Comparison of ENCODE assay signal across 22 cellular contexts in the genomic region with DNA sequence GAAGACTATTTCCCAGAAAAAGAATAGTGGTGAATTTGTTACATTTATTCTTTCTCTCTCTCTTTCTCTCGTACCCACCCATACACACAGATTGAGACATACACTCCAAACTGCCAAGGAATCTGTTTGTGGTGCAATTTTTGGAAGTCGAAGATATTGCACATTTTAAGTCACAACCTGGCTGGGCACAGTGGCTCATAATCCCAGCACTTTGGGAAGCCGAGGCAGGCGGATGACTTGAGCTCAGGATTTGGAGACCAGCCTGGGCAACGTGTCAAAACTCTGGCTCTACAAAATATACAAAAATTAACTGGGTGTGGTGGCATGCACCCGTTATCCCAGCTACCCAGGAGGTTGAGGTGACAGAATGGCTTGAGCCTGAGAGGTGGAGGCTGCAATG.
"Had no signal": no experiment of that assay in that cellular context is flagged by ENCODE, and none has a peak within 500 bp of the region (broad histone marks: within the 10 kb centered on the region; RNA-seq: fewer than 3 reads in every experiment).

No MANE protein-coding gene starts in this region.

- H3K4me3 Mint-ChIP-seq: central memory CD8-positive, alpha-beta T cell; naive thymus-derived CD8-positive, alpha-beta T cell; stimulated activated effector memory CD8-positive, alpha-beta T cell treated with anti-CD3 and anti-CD28 coated beads, Interleukin-12 subunit alpha, Interleukin-12 subunit beta, amount 100 ng/mL, for 72 hours had no signal

- H3K4me2 ChIP-seq: smooth muscle cell had no signal

- H3K36me3 Mint-ChIP-seq: naive thymus-derived CD8-positive, alpha-beta T cell; stimulated activated effector memory CD8-positive, alpha-beta T cell treated with anti-CD3 and anti-CD28 coated beads, Interleukin-12 subunit alpha, Interleukin-12 subunit beta, amount 100 ng/mL, for 72 hours had no signal

- DNase-seq: cortex of kidney; dorsolateral prefrontal cortex; effector CD8-positive, alpha-beta T cell; foreskin melanocyte; heart left ventricle; hypothalamus; left ventricle myocardium inferior; mammary epithelial cell; mucosa of descending colon; naive thymus-derived CD8-positive, alpha-beta T cell; retina; stimulated activated CD4-positive, alpha-beta T cell treated with anti-CD3 and anti-CD28 coated beads, Interleukin-4, amount 100 ng/mL, for 1 hour; stimulated activated CD8-positive, alpha-beta memory T cell treated with anti-CD3 and anti-CD28 coated beads, Interleukin-4, amount 100 ng/mL, for 48 hours; stimulated activated naive CD8-positive, alpha-beta T cell treated with anti-CD3 and anti-CD28 coated beads, Interleukin-15, Interleukin-2, amounts not matched to agents 100 U/mL and 50 U/mL, for 24 hours; upper lobe of right lung had no signal

- H3K27me3 Mint-ChIP-seq: central memory CD8-positive, alpha-beta T cell; naive thymus-derived CD8-positive, alpha-beta T cell had no signal

- H3K36me3 ChIP-seq: heart left ventricle, left ventricle myocardium inferior, neutrophil, tibial nerve, upper lobe of right lung had no signal

- H3K27me3 ChIP-seq: dorsolateral prefrontal cortex, heart left ventricle, neutrophil, tibial nerve, upper lobe of right lung had no signal

- H3K27ac ChIP-seq: dorsolateral prefrontal cortex, heart left ventricle, left ventricle myocardium inferior, neutrophil, psoas muscle, tibial nerve, upper lobe of right lung had no signal

- H3K9me3 ChIP-seq: heart left ventricle, left ventricle myocardium inferior, mucosa of descending colon, neutrophil, psoas muscle, tibial nerve, upper lobe of right lung had no signal

- H3K27ac Mint-ChIP-seq: naive thymus-derived CD8-positive, alpha-beta T cell; stimulated activated effector memory CD8-positive, alpha-beta T cell treated with anti-CD3 and anti-CD28 coated beads, Interleukin-12 subunit alpha, Interleukin-12 subunit beta, amount 100 ng/mL, for 72 hours had no signal

- H3K4me1 ChIP-seq: left ventricle myocardium inferior, psoas muscle, upper lobe of right lung had no signal

- H3K4me1 Mint-ChIP-seq: central memory CD8-positive, alpha-beta T cell; naive thymus-derived CD8-positive, alpha-beta T cell; stimulated activated effector memory CD8-positive, alpha-beta T cell treated with anti-CD3 and anti-CD28 coated beads, Interleukin-12 subunit alpha, Interleukin-12 subunit beta, amount 100 ng/mL, for 72 hours had no signal

- H3K4me3 ChIP-seq: dorsolateral prefrontal cortex, heart left ventricle, left ventricle myocardium inferior, mucosa of descending colon, psoas muscle, smooth muscle cell, tibial nerve, upper lobe of right lung had no signal

- ATAC-seq: esophagus mucosa; heart left ventricle; mucosa of descending colon; naive thymus-derived CD8-positive, alpha-beta T cell; psoas muscle; stimulated activated effector memory CD8-positive, alpha-beta T cell treated with anti-CD3 and anti-CD28 coated beads, Interleukin-12 subunit alpha, Interleukin-12 subunit beta, amount 100 ng/mL, for 72 hours; stimulated activated naive CD8-positive, alpha-beta T cell treated with anti-CD3 and anti-CD28 coated beads, Interleukin-15, Interleukin-2, amounts not matched to agents 100 U/mL and 50 U/mL, for 24 hours; upper lobe of right lung had no signal

- H3K9me3 Mint-ChIP-seq: central memory CD8-positive, alpha-beta T cell; naive thymus-derived CD8-positive, alpha-beta T cell; stimulated activated effector memory CD8-positive, alpha-beta T cell treated with anti-CD3 and anti-CD28 coated beads, Interleukin-12 subunit alpha, Interleukin-12 subunit beta, amount 100 ng/mL, for 72 hours had no signal
